In genomic region chr17:48556534-48557401, GRCh38 we compare ENCODE assay signal across 13 cellular contexts. TPM values are rescaled to one million over a fixed set of nuclear protein-coding genes. Genes with fewer than 3 reads are reported as not detected.
DNase-seq lines count a peak whose midpoint lies in the region; ATAC-seq and TF ChIP-seq lines count a peak whose summit lies in the region.
"Had no signal": no experiment of that assay in that cellular context is flagged by ENCODE, and none has a peak within 500 bp of the region (broad histone marks: within the 10 kb centered on the region; RNA-seq: fewer than 3 reads in every experiment).

No MANE protein-coding gene starts in this region.

- TF ChIP-seq CTCF in adrenal gland (IDR thresholded peaks at IDR 0.05) = no peak

- DNase-seq in ELF-1 (ENCODE audit: low read depth, low spot score) (peak; percentile 18), adrenal gland (peak in 1 of 7 donors; percentile 6), immature natural killer cell (no peak), retina (no peak), NCI-H1092 (lab: John Stamatoyannopoulos, UW) (no peak), inferior parietal cortex (ENCODE audit: extremely low spot score) (no peak)
- DNase-seq: brain microvascular endothelial cell, H9, KG1 had no signal

- no peak overlapping the region for H3K27ac Mint-ChIP-seq in immature natural killer cell
- H3K27ac Mint-ChIP-seq: CD14-positive monocyte, H9 had no signal

- H3K9me3 Mint-ChIP-seq in immature natural killer cell = no peaks in the 10 kb centered on the region

- intact Hi-C loops in adrenal gland (cut with DNase I) = no loop called here

- no peak overlapping the region for H3K4me3 ChIP-seq in adrenal gland
- H3K4me3 ChIP-seq in rectal smooth muscle tissue (ENCODE audit: low read length) = no peak overlapping the region

- 38 to 62% (median 48%) methylated on average over 7 of the region's 7 CpGs for WGBS in adrenal gland, 4 donors

- no peak for ATAC-seq in HG02885 (IDR thresholded peaks at IDR 0.05; ENCODE audit: poor library complexity, unreplicated experiment)

- peak overlapping the region; percentile 3 to 79 (median 33) for H3K4me3 Mint-ChIP-seq in immature natural killer cell
- H3K4me3 Mint-ChIP-seq: H9 had no signal

- H3K27ac ChIP-seq in adrenal gland (peak overlapping the region in 3 of 5 donors; percentile 13 to 89 (median 76)), rectal smooth muscle tissue (ENCODE audit: low read depth, low read length) (peak overlapping the region; percentile 98)
- H3K27ac ChIP-seq: brain microvascular endothelial cell had no signal

- H3K9me3 ChIP-seq in adrenal gland (replicated peaks in 1 of 3) = no peaks in the 10 kb centered on the region

- H3K27me3 ChIP-seq in adrenal gland (no peaks in the 10 kb centered on the region), rectal smooth muscle tissue (ENCODE audit: control insufficient read depth, insufficient read depth, low read length) (no peaks in the 10 kb centered on the region)

- H3K4me1 Mint-ChIP-seq in immature natural killer cell = peaks cover 16 to 37% of the 10 kb centered on the region in 2 donors

- H3K27me3 Mint-ChIP-seq in immature natural killer cell (ENCODE audit: low read depth in 3 of 3) = peaks cover 11 to 17% (median 11%) of the 10 kb centered on the region in 3 donors

- no peak for TF ChIP-seq POLR2A in adrenal gland (IDR thresholded peaks at IDR 0.05)

- H3K36me3 ChIP-seq in adrenal gland (replicated peaks in 1 of 2) (no peaks in the 10 kb centered on the region), rectal smooth muscle tissue (ENCODE audit: control insufficient read depth, insufficient read depth, low read length) (no peaks in the 10 kb centered on the region)
- H3K36me3 ChIP-seq: brain microvascular endothelial cell had no signal

- H3K9ac ChIP-seq in rectal smooth muscle tissue (ENCODE audit: low read length) = no peak overlapping the region

- peaks cover 4 to 22% (median 10%) of the 10 kb centered on the region in 3 donors for H3K36me3 Mint-ChIP-seq in immature natural killer cell

- H3K4me1 ChIP-seq in adrenal gland (replicated peaks in 1 of 2) = peaks cover 0 to 39% of the 10 kb centered on the region in 2 donors
- peaks cover 69% of the 10 kb centered on the region for H3K4me1 ChIP-seq in rectal smooth muscle tissue (ENCODE audit: control insufficient read depth, insufficient read depth, low read length)

RNA-seq across cellular contexts. Expression of gene HOXB2, which starts 11.9 kb away (rescaled TPM):
- total RNA-seq in adrenal gland = 10 to 100 TPM; 10.6 to 61.1 (median 29.0) TPM
- polyA plus RNA-seq in adrenal gland = 10 to 100 TPM; 17.9 to 73.6 (median 24.2) TPM
- polyA plus RNA-seq in immature natural killer cell = 10 to 100 TPM; 15.9 to 32.6 (median 18.3) TPM
- total RNA-seq: H9 had no signal

RNA-seq across cellular contexts. Expression of gene HOXB4, which starts 21.4 kb away (rescaled TPM):
- total RNA-seq in adrenal gland = 1 to 10 TPM; 1.7 to 9.8 (median 3.3) TPM
- 1 to 10 TPM; 3.1 to 4.7 (median 4.5) TPM for polyA plus RNA-seq in adrenal gland
- polyA plus RNA-seq in immature natural killer cell = under 1 TPM in 2 of 3 donors, not detected in 1; 0.14 to 0.53 TPM
- total RNA-seq: H9 had no signal
- polyA plus RNA-seq: CD14-positive monocyte had no signal

RNA-seq across cellular contexts. Expression of gene HOXB1, which starts 26.0 kb away (rescaled TPM):
- not detected for total RNA-seq in adrenal gland
- not detected for polyA plus RNA-seq in adrenal gland
- not detected for polyA plus RNA-seq in immature natural killer cell
- total RNA-seq: fibroblast of villous mesenchyme, H9 had no signal
- polyA plus RNA-seq: CD14-positive monocyte had no signal

RNA-seq across cellular contexts. Expression of gene HOXB3, which starts 33.3 kb away (rescaled TPM):
- total RNA-seq in adrenal gland = 10 to 100 TPM in 4 of 8 donors, 1 to 10 TPM in 4; 2.3 to 18.8 (median 8.8) TPM
- polyA plus RNA-seq in adrenal gland (10 to 100 TPM in 2 of 3 donors, 1 to 10 TPM in 1; 3.3 to 28.8 (median 11.4) TPM), immature natural killer cell (under 1 TPM in 2 of 3 donors, not detected in 1; 0.26 to 0.45 TPM)
- total RNA-seq: H9 had no signal
- polyA plus RNA-seq: CD14-positive monocyte had no signal

RNA-seq across cellular contexts. Expression of gene HOXB5, which starts 36.8 kb away (rescaled TPM):
- 1 to 10 TPM in 6 of 8 donors, under 1 TPM in 2; 0.12 to 4.8 (median 2.7) TPM for total RNA-seq in adrenal gland
- 10 to 100 TPM in 1 of 3 donors, 1 to 10 TPM in 2; 4.2 to 10.5 (median 5.6) TPM for polyA plus RNA-seq in adrenal gland
- polyA plus RNA-seq in immature natural killer cell = not detected
- total RNA-seq: H9 had no signal
- polyA plus RNA-seq: CD14-positive monocyte had no signal
